In genomic region chr7:131061818-131062217, GRCh38 we compare ENCODE assay signal across 13 cellular contexts.
"Had no signal": no experiment of that assay in that cellular context is flagged by ENCODE, and none has a peak within 500 bp of the region (broad histone marks: within the 10 kb centered on the region; RNA-seq: fewer than 3 reads in every experiment).

No MANE protein-coding gene starts in this region.

- H3K27ac ChIP-seq: gastroesophageal sphincter, hepatocyte, thyroid gland, vagina had no signal

- DNase-seq: activated CD4-positive, alpha-beta T cell treated with anti-CD3 and anti-CD28 coated beads for 1 hour; activated CD8-positive, alpha-beta memory T cell treated with anti-CD3 and anti-CD28 coated beads, Interleukin-2, amount 50 U/mL, for 4 hours; activated CD8-positive, alpha-beta T cell treated with anti-CD3 and anti-CD28 coated beads for 36 hours; activated gamma-delta T cell treated with Interleukin-2 at 50 U/mL for 16 hours; activated naive CD8-positive, alpha-beta T cell treated with anti-CD3 and anti-CD28 coated beads for 36 hours; activated T-cell treated with anti-CD3 and anti-CD28 coated beads, Interleukin-2, amount 50 U/mL, for 72 hours; anterior cingulate cortex; kidney; occipital lobe; thyroid gland had no signal

- H3K27me3 ChIP-seq: gastroesophageal sphincter, hepatocyte, thyroid gland, vagina had no signal

- ATAC-seq: activated CD8-positive, alpha-beta T cell treated with anti-CD3 and anti-CD28 coated beads for 36 hours; activated T-cell treated with anti-CD3 and anti-CD28 coated beads, Interleukin-2, amount 50 U/mL, for 72 hours; gastroesophageal sphincter had no signal

- H3K9me3 ChIP-seq: gastroesophageal sphincter, thyroid gland, vagina had no signal

- H3K4me3 ChIP-seq: gastroesophageal sphincter, hepatocyte, thyroid gland, vagina had no signal

- H3K36me3 ChIP-seq: thyroid gland, vagina had no signal
